12 cellular contexts compared by ENCODE assay signal in the genomic region with DNA sequence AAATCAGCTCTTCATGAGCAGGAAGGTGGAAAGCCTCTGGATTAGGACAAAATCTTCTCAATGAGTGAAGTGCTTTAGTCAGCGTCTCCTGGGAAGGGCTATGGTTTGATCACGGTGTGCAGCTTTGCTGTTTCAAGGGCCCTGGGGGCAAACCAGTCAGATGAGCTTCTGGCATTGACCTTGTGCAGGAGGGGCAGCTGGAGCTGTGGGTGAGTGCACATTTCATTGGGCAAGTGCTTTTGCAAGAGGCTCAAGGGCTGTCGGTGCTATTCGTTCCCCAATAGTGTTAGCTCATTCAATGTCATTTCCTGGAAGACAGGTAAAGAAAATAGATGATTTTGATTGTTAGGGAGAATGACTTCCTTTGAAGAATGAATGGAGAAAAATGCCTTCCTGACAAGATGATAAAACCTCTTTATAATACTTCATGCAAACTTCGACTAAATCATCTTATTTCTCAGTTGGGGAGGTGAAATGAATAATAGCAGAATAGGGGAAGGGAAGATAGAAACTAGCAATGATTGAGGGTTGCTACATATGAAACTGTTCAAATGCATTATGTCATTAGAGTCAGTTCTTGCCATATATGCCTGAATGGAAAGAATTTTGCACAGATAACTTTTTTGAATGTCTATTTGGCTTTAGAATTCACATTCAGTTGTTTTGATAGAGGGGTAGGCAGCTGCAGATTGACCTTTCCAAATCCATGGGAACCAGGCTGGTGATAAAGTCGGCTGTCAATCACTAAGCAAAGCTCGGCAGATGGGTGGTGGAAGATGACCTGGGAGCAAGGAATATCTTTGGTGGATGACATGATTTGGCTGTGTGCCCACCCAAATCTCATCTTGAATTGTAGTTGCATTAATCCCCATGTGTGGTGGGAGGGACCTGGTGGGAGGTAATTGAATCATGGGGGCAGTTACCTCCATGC. TPM values are rescaled to one million over a fixed set of nuclear protein-coding genes. Genes with fewer than 3 reads are reported as not detected.
DNase-seq lines count a peak whose midpoint lies in the region; ATAC-seq lines count a peak whose summit lies in the region.
"Had no signal": no experiment of that assay in that cellular context is flagged by ENCODE, and none has a peak within 500 bp of the region (broad histone marks: within the 10 kb centered on the region; RNA-seq: fewer than 3 reads in every experiment).

No MANE protein-coding gene starts in this region.

- POLR2A ChIA-PET in activated CD4-positive, alpha-beta memory T cell treated with anti-CD3 and anti-CD28 coated beads for 36 hours (lab: Charles Lee): interaction anchor here (1.6 kb wide), 1 partner anchor 13 kb away, joined by 6 read pairs; a partner anchor contains a TSS

- peaks cover 47% of the 10 kb centered on the region for H3K4me1 Mint-ChIP-seq in activated T-cell treated with anti-CD3 and anti-CD28 coated beads, Interleukin-2, amount 50 U/mL, for 24 hours (ENCODE audit: low read depth)
- peaks cover 42% of the 10 kb centered on the region for H3K4me1 Mint-ChIP-seq in activated CD4-positive, alpha-beta memory T cell treated with anti-CD3 and anti-CD28 coated beads for 36 hours (ENCODE audit: low read depth)
- H3K4me1 Mint-ChIP-seq in stimulated activated naive CD8-positive, alpha-beta T cell treated with anti-CD3 and anti-CD28 coated beads, Interleukin-15, amount 100 ng/mL, for 72 hours: peaks cover 56% of the 10 kb centered on the region
- H3K4me1 Mint-ChIP-seq: mesothelial cell of epicardium had no signal

- H3K9me3 Mint-ChIP-seq in activated T-cell treated with anti-CD3 and anti-CD28 coated beads, Interleukin-2, amount 50 U/mL, for 24 hours: peaks cover 13% of the 10 kb centered on the region
- H3K9me3 Mint-ChIP-seq in activated CD4-positive, alpha-beta memory T cell treated with anti-CD3 and anti-CD28 coated beads for 36 hours: peaks cover 13% of the 10 kb centered on the region
- peaks cover 20 to 32% of the 10 kb centered on the region in 2 donors for H3K9me3 Mint-ChIP-seq in stimulated activated naive CD8-positive, alpha-beta T cell treated with anti-CD3 and anti-CD28 coated beads, Interleukin-15, amount 100 ng/mL, for 72 hours

- no peak overlapping the region for H3K4me3 Mint-ChIP-seq in activated T-cell treated with anti-CD3 and anti-CD28 coated beads, Interleukin-2, amount 50 U/mL, for 24 hours
- no peak overlapping the region for H3K4me3 Mint-ChIP-seq in activated CD4-positive, alpha-beta memory T cell treated with anti-CD3 and anti-CD28 coated beads for 36 hours
- peak overlapping the region; percentile 37 to 76 for H3K4me3 Mint-ChIP-seq in stimulated activated naive CD8-positive, alpha-beta T cell treated with anti-CD3 and anti-CD28 coated beads, Interleukin-15, amount 100 ng/mL, for 72 hours
- H3K4me3 Mint-ChIP-seq: mesothelial cell of epicardium had no signal

- no peaks in the 10 kb centered on the region for H3K27me3 Mint-ChIP-seq in activated T-cell treated with anti-CD3 and anti-CD28 coated beads, Interleukin-2, amount 50 U/mL, for 24 hours
- no peaks in the 10 kb centered on the region for H3K27me3 Mint-ChIP-seq in activated CD4-positive, alpha-beta memory T cell treated with anti-CD3 and anti-CD28 coated beads for 36 hours
- H3K27me3 Mint-ChIP-seq in stimulated activated naive CD8-positive, alpha-beta T cell treated with anti-CD3 and anti-CD28 coated beads, Interleukin-15, amount 100 ng/mL, for 72 hours: no peaks in the 10 kb centered on the region

- H3K27ac Mint-ChIP-seq in activated T-cell treated with anti-CD3 and anti-CD28 coated beads, Interleukin-2, amount 50 U/mL, for 24 hours: peak overlapping the region; percentile 19
- peak overlapping the region; percentile 55 for H3K27ac Mint-ChIP-seq in activated CD4-positive, alpha-beta memory T cell treated with anti-CD3 and anti-CD28 coated beads for 36 hours
- H3K27ac Mint-ChIP-seq in stimulated activated naive CD8-positive, alpha-beta T cell treated with anti-CD3 and anti-CD28 coated beads, Interleukin-15, amount 100 ng/mL, for 72 hours: peak overlapping the region in 1 of 2 donors; percentile 40
- H3K27ac Mint-ChIP-seq: mesothelial cell of epicardium had no signal

- DNase-seq in activated T-cell treated with anti-CD3 and anti-CD28 coated beads, Interleukin-2, amount 50 U/mL, for 24 hours: no peak
- DNase-seq in activated T-cell treated with anti-CD3 and anti-CD28 coated beads for 4 hours (no peak), Kasumi-1 (lab: John Stamatoyannopoulos, UW) (peak; percentile 48 to 55), globus pallidus (ENCODE audit: low spot score) (no peak)
- no peak for DNase-seq in activated CD4-positive, alpha-beta memory T cell treated with anti-CD3 and anti-CD28 coated beads for 36 hours
- no peak for DNase-seq in stimulated activated naive CD8-positive, alpha-beta T cell treated with anti-CD3 and anti-CD28 coated beads, Interleukin-15, amount 100 ng/mL, for 72 hours
- DNase-seq: glutamatergic neuron; NCI-H748 treated with DMSO at 0.1 percent for 48 hours; stimulated activated naive CD4-positive, alpha-beta T cell treated with Interleukin-2 at 50 U/mL for 16 hours had no signal

- intact Hi-C loops in activated CD4-positive, alpha-beta memory T cell treated with anti-CD3 and anti-CD28 coated beads for 36 hours (cut with micrococcal nuclease): no loop called here

- H3K36me3 Mint-ChIP-seq in activated T-cell treated with anti-CD3 and anti-CD28 coated beads, Interleukin-2, amount 50 U/mL, for 24 hours (ENCODE audit: low read depth): peaks cover 5% of the 10 kb centered on the region
- H3K36me3 Mint-ChIP-seq in activated CD4-positive, alpha-beta memory T cell treated with anti-CD3 and anti-CD28 coated beads for 36 hours: peaks cover 4% of the 10 kb centered on the region

- CTCF ChIA-PET in activated CD4-positive, alpha-beta memory T cell treated with anti-CD3 and anti-CD28 coated beads for 36 hours (lab: Charles Lee): interaction anchor here (0.9 to 1.4 kb wide), 2 partner anchors 256 to 275 kb away, joined by 4 read pairs; a partner anchor contains a TSS

- ATAC-seq in stimulated activated naive CD8-positive, alpha-beta T cell treated with anti-CD3 and anti-CD28 coated beads, Interleukin-15, amount 100 ng/mL, for 72 hours: no peak
- ATAC-seq in HG03342 (IDR thresholded peaks at IDR 0.05; ENCODE audit: unreplicated experiment) (no peak), HG02840 (IDR thresholded peaks at IDR 0.05; ENCODE audit: low FRiP score, unreplicated experiment) (no peak)

RNA-seq across cellular contexts. Expression of a gene that starts 12.9 kb away (rescaled TPM):
- total RNA-seq in activated CD4-positive, alpha-beta memory T cell treated with anti-CD3 and anti-CD28 coated beads for 36 hours: 1 to 10 TPM; 2.8 to 3.9 TPM

Comparison
In these comparisons a context has a peak if more than half of its experiments do, and no peak if none do; other contexts are left out.
1. DNase-seq: peak in Kasumi-1 (2 of 2); none in activated T-cell treated with anti-CD3 and anti-CD28 coated beads, Interleukin-2, amount 50 U/mL, for 24 hours (single experiment), activated T-cell treated with anti-CD3 and anti-CD28 coated beads for 4 hours (single experiment), activated CD4-positive, alpha-beta memory T cell treated with anti-CD3 and anti-CD28 coated beads for 36 hours (single experiment), stimulated activated naive CD8-positive, alpha-beta T cell treated with anti-CD3 and anti-CD28 coated beads, Interleukin-15, amount 100 ng/mL, for 72 hours (0 of 2) and globus pallidus (single experiment).
2. H3K4me3 Mint-ChIP-seq: peak in stimulated activated naive CD8-positive, alpha-beta T cell treated with anti-CD3 and anti-CD28 coated beads, Interleukin-15, amount 100 ng/mL, for 72 hours (2 of 2); none in activated T-cell treated with anti-CD3 and anti-CD28 coated beads, Interleukin-2, amount 50 U/mL, for 24 hours (single experiment) and activated CD4-positive, alpha-beta memory T cell treated with anti-CD3 and anti-CD28 coated beads for 36 hours (single experiment).